ENCODE assay signal across 13 cellular contexts in genomic region chr10:4763960-4764428, GRCh38.
DNase-seq lines count a peak whose midpoint lies in the region; ATAC-seq and TF ChIP-seq lines count a peak whose summit lies in the region.
"Had no signal": no experiment of that assay in that cellular context is flagged by ENCODE, and none has a peak within 500 bp of the region (broad histone marks: within the 10 kb centered on the region; RNA-seq: fewer than 3 reads in every experiment).

No MANE protein-coding gene starts in this region.

- peaks cover 54% of the 10 kb centered on the region for H3K79me2 ChIP-seq in mammary epithelial cell (ENCODE audit: insufficient read depth, low read length)

- H3K9me3 Mint-ChIP-seq in naive thymus-derived CD8-positive, alpha-beta T cell: no peaks in the 10 kb centered on the region
- H3K9me3 Mint-ChIP-seq: memory B cell had no signal

- H3K36me3 Mint-ChIP-seq in naive thymus-derived CD8-positive, alpha-beta T cell: no peaks in the 10 kb centered on the region
- H3K36me3 Mint-ChIP-seq: memory B cell had no signal

- in situ Hi-C loops in mammary epithelial cell (cut with MboI; ENCODE audit: low sequenced_read_pairs in 2 of 2): loop anchor here (5.0 to 25.0 kb wide), 7 partner anchors 102 to 1527 kb away; partner anchors contain the start of gene KLF6 (in 1 of the 2)

- peak overlapping the region; percentile 96 for H3K27ac ChIP-seq in mammary epithelial cell (ENCODE audit: insufficient read depth, low read depth, low read length)
- H3K27ac ChIP-seq: Peyer's patch had no signal

- H4K20me1 ChIP-seq in mammary epithelial cell (ENCODE audit: insufficient read depth, low read length): no peaks in the 10 kb centered on the region

- peak overlapping the region; percentile 95 for H3K9ac ChIP-seq in mammary epithelial cell (ENCODE audit: insufficient read depth, low read length)

- no peak overlapping the region for H3K27ac Mint-ChIP-seq in naive thymus-derived CD8-positive, alpha-beta T cell
- H3K27ac Mint-ChIP-seq: memory B cell had no signal

- dilution Hi-C loops in mammary epithelial cell (cut with HindIII; ENCODE audit: low sequenced_read_pairs): loop anchor here (5.0 to 25.0 kb wide), 6 partner anchors 47 to 1552 kb away; no protein-coding TSS in a partner anchor

- no peaks in the 10 kb centered on the region for H3K36me3 ChIP-seq in BJ (ENCODE audit: control insufficient read depth, insufficient read depth, low read length)
- peaks cover 9% of the 10 kb centered on the region for H3K36me3 ChIP-seq in mammary epithelial cell (ENCODE audit: insufficient read depth, low read length)
- H3K36me3 ChIP-seq: Peyer's patch had no signal

- BruUV-seq in mammary epithelial cell (replicated peaks; lab: Mats Ljungman, UMichigan): TSS peak; percentile 31

- no peaks in the 10 kb centered on the region for H3K9me3 ChIP-seq in mammary epithelial cell (replicated peaks; ENCODE audit: insufficient read depth, low read length)
- H3K9me3 ChIP-seq: Peyer's patch had no signal

- WGBS in mammary epithelial cell (ENCODE audit: low coverage, missing lambda C conversion rate): 18% methylated on average over 6 of the region's 6 CpGs

- intact Hi-C loops in mammary epithelial cell (cut with micrococcal nuclease): loop anchor here (1.0 to 2.0 kb wide), 4 partner anchors 31 to 979 kb away; partner anchors contain the start of gene KLF6

- no peak for ATAC-seq in naive thymus-derived CD8-positive, alpha-beta T cell

- H3K4me3 ChIP-seq in BJ (ENCODE audit: low read depth, low read length) (no peak overlapping the region), mammary epithelial cell (replicated peaks in 1 of 3; ENCODE audit: insufficient read depth in 1 of 3, low read depth in 2 of 3, low read length in 3 of 3) (peak overlapping the region; percentile 16 to 65 (median 51))
- H3K4me3 ChIP-seq: Peyer's patch had no signal

- no peaks in the 10 kb centered on the region for H3K4me1 Mint-ChIP-seq in naive thymus-derived CD8-positive, alpha-beta T cell
- H3K4me1 Mint-ChIP-seq: memory B cell had no signal

- no peak for TF ChIP-seq CTCF in BJ (IDR thresholded peaks at IDR 0.05; ENCODE audit: insufficient read depth, low read depth, low read length)
- TF ChIP-seq CTCF in mammary epithelial cell (conservative IDR thresholded peaks at IDR 0.05 in 1 of 2, IDR thresholded peaks at IDR 0.05 in 1 of 2; ENCODE audit: extremely low read depth in 1 of 2, insufficient read depth in 1 of 2, low read depth in 1 of 2, low read length in 2 of 2): peak in 1 of 2 donors; percentile 23

- H2AFZ ChIP-seq in mammary epithelial cell (ENCODE audit: low read depth, low read length): peak overlapping the region; percentile 6

- CTCF ChIA-PET in BJ (lab: Yijun Ruan, JAX): interaction anchor here (0.6 to 2.3 kb wide), 3 partner anchors 107 to 251 kb away, joined by 3 to 7 read pairs (median 3); no protein-coding TSS in a partner anchor
- CTCF ChIA-PET in mammary epithelial cell (lab: Charles Lee; ENCODE audit: low non-redundant PET): interaction anchor here (0.6 kb wide), 3 partner anchors 31 to 1547 kb away, joined by 4 to 5 read pairs (median 4); no protein-coding TSS in a partner anchor

- H3K4me1 ChIP-seq in mammary epithelial cell (ENCODE audit: insufficient read depth, low read length): peaks cover 59% of the 10 kb centered on the region
- H3K4me1 ChIP-seq: Peyer's patch had no signal

- no peak overlapping the region for H3K4me3 Mint-ChIP-seq in naive thymus-derived CD8-positive, alpha-beta T cell
- H3K4me3 Mint-ChIP-seq: memory B cell had no signal

- H3K4me2 ChIP-seq in mammary epithelial cell (ENCODE audit: insufficient read depth, low read depth, low read length): peak overlapping the region; percentile 92

- peaks cover 7 to 40% (median 12%) of the 10 kb centered on the region in 5 donors for H3K27me3 Mint-ChIP-seq in naive thymus-derived CD8-positive, alpha-beta T cell

- POLR2A ChIA-PET in BJ (lab: Charles Lee): interaction anchor here (0.5 kb wide), 1 partner anchor 86 kb away, joined by 14 read pairs; no protein-coding TSS in a partner anchor
- POLR2A ChIA-PET in naive thymus-derived CD8-positive, alpha-beta T cell (lab: Charles Lee): no interaction called here

- DNase-seq in BJ (ENCODE audit: low read depth): peak; percentile 82
- DNase-seq in HT-29 (ENCODE audit: low spot score): peak; percentile 83
- peak; percentile 83 for DNase-seq in mammary epithelial cell
- peak; percentile 45 to 83 for DNase-seq in lung microvascular endothelial cell (ENCODE audit: low read depth in 2 of 2)
- no peak for DNase-seq in MV-4-11 (lab: John Stamatoyannopoulos, UW)
- DNase-seq in NCI-H524 (lab: John Stamatoyannopoulos, UW): no peak
- DNase-seq in NCI-H2171 (lab: John Stamatoyannopoulos, UW): no peak
- no peak for DNase-seq in naive thymus-derived CD8-positive, alpha-beta T cell
- DNase-seq: DMS53, NCI-H187 treated with DMSO at 0.1 percent for 48 hours, Peyer's patch, retina had no signal

- no peaks in the 10 kb centered on the region for H3K27me3 ChIP-seq in BJ (ENCODE audit: control insufficient read depth, insufficient read depth, low read length)
- no peaks in the 10 kb centered on the region for H3K27me3 ChIP-seq in mammary epithelial cell (ENCODE audit: insufficient read depth, low read length)
- H3K27me3 ChIP-seq: Peyer's patch had no signal

Comparison
In these comparisons a context has a peak if more than half of its experiments do, and no peak if none do; other contexts are left out.
1. DNase-seq: peak in BJ (single experiment), HT-29 (single experiment), mammary epithelial cell (single experiment) and lung microvascular endothelial cell (2 of 2); none in MV-4-11 (single experiment), NCI-H524 (0 of 2), NCI-H2171 (single experiment) and naive thymus-derived CD8-positive, alpha-beta T cell (0 of 10).